1 cellular context compared by ENCODE assay signal in the genomic region with DNA sequence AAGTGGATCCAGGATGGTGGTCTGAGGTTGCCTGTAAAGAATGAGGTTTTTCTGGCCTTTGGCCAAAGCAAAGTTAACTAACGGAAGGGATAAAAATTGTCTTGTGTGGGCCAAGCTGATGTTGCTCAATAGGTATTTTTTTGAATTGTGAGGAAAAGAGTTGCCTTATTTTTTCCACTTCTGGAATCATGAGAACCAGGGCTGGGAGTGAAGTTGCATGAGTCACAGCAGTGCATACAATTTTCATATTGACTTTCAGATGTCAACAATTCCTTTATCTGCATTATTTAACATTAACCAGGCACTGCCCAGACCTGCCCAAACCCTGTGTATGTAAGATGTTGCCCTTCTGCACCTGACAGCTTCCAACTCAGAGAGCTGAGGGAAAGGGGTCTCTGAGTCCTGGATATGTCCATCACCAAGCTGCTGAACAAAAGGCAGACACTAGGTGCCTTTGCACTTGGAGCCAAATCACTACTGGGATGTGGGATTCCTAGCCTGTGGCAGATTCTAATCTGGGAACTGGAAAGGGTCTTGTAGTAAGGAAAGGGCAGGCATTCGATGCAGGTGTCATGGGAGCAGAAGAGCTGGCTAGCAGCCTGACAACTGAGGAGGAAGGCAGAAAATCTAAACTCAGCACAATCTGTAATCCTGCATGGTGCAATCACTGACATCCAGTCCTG.
TF ChIP-seq lines count a peak whose summit lies in the region.

No MANE protein-coding gene starts in this region.

TF ChIP-seq in HepG2, 621 proteins besides CTCF, POLR2A, EP300 and RAD21 (continued from another document and continues in another):
- TF ChIP-seq, protein P1, sequence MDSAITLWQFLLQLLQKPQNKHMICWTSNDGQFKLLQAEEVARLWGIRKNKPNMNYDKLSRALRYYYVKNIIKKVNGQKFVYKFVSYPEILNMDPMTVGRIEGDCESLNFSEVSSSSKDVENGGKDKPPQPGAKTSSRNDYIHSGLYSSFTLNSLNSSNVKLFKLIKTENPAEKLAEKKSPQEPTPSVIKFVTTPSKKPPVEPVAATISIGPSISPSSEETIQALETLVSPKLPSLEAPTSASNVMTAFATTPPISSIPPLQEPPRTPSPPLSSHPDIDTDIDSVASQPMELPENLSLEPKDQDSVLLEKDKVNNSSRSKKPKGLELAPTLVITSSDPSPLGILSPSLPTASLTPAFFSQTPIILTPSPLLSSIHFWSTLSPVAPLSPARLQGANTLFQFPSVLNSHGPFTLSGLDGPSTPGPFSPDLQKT (CRISPR knock-in tag; IDR thresholded peaks at IDR 0.05; ENCODE audit: borderline replicate concordance) = no peak
- TF ChIP-seq MED1 (CRISPR knock-in tag; IDR thresholded peaks at IDR 0.05) = peak; percentile 32
- TF ChIP-seq, protein P2, sequence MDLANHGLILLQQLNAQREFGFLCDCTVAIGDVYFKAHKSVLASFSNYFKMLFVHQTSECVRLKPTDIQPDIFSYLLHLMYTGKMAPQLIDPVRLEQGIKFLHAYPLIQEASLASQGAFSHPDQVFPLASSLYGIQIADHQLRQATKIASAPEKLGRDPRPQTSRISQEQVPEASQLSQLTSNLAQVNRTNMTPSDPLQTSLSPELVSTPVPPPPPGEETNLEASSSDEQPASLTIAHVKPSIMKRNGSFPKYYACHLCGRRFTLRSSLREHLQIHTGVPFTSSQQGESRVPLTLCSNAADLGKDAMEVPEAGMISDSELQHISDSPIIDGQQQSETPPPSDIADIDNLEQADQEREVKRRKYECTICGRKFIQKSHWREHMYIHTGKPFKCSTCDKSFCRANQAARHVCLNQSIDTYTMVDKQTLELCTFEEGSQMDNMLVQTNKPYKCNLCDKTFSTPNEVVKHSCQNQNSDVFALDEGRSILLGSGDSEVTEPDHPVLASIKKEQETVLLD (CRISPR knock-in tag; IDR thresholded peaks at IDR 0.05; ENCODE audit: low read depth) = no peak
- peak; percentile 73 for TF ChIP-seq SALL1 (CRISPR knock-in tag; IDR thresholded peaks at IDR 0.05)
- no peak for TF ChIP-seq KLF15 (CRISPR knock-in tag; IDR thresholded peaks at IDR 0.05; ENCODE audit: borderline replicate concordance)
- TF ChIP-seq ZKSCAN5 (CRISPR knock-in tag; IDR thresholded peaks at IDR 0.05) = no peak
- peak; percentile 90 for TF ChIP-seq GATAD2A (CRISPR knock-in tag; IDR thresholded peaks at IDR 0.05)
- TF ChIP-seq FOXJ3 (CRISPR knock-in tag; IDR thresholded peaks at IDR 0.05; ENCODE audit: borderline replicate concordance) = peak; percentile 23; the same call in 1 of the 2 replicates
- no peak for TF ChIP-seq NR2F2 (IDR thresholded peaks at IDR 0.05; ENCODE audit: borderline replicate concordance, low read depth)
- TF ChIP-seq, protein P3, sequence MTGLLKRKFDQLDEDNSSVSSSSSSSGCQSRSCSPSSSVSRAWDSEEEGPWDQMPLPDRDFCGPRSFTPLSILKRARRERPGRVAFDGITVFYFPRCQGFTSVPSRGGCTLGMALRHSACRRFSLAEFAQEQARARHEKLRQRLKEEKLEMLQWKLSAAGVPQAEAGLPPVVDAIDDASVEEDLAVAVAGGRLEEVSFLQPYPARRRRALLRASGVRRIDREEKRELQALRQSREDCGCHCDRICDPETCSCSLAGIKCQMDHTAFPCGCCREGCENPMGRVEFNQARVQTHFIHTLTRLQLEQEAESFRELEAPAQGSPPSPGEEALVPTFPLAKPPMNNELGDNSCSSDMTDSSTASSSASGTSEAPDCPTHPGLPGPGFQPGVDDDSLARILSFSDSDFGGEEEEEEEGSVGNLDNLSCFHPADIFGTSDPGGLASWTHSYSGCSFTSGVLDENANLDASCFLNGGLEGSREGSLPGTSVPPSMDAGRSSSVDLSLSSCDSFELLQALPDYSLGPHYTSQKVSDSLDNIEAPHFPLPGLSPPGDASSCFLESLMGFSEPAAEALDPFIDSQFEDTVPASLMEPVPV (CRISPR knock-in tag; IDR thresholded peaks at IDR 0.05) = 0 out of 2 replicates have a peak, but pooled peaks have one; percentile 31
- TF ChIP-seq ZNF138 (CRISPR knock-in tag; IDR thresholded peaks at IDR 0.05; ENCODE audit: low read depth) = no peak
- no peak for TF ChIP-seq TBP (CRISPR knock-in tag; IDR thresholded peaks at IDR 0.05)
- no peak for TF ChIP-seq ARNT (IDR thresholded peaks at IDR 0.05)
- TF ChIP-seq ZBTB25 (CRISPR knock-in tag; IDR thresholded peaks at IDR 0.05) = peak; percentile 35; the same call in 1 of the 2 replicates
- no peak for TF ChIP-seq SOX13 (IDR thresholded peaks at IDR 0.05)
- TF ChIP-seq SOX13 (CRISPR knock-in tag; conservative IDR thresholded peaks at IDR 0.05 in 1 of 2, IDR thresholded peaks at IDR 0.05 in 1 of 2) = peak in 1 of 2 experiments; percentile 70; a peak in 2 of 4 replicates
- peak; percentile 77; the same call in 1 of the 2 replicates for TF ChIP-seq ZNF775 (CRISPR knock-in tag; IDR thresholded peaks at IDR 0.05; ENCODE audit: borderline replicate concordance)
- TF ChIP-seq SNAI1 (CRISPR knock-in tag; IDR thresholded peaks at IDR 0.05; ENCODE audit: borderline replicate concordance) = no peak
- TF ChIP-seq ZNF281 (CRISPR knock-in tag; IDR thresholded peaks at IDR 0.05; ENCODE audit: borderline replicate concordance) = no peak
- TF ChIP-seq SCMH1 (CRISPR knock-in tag; IDR thresholded peaks at IDR 0.05; ENCODE audit: borderline replicate concordance) = no peak
- TF ChIP-seq, protein P4, sequence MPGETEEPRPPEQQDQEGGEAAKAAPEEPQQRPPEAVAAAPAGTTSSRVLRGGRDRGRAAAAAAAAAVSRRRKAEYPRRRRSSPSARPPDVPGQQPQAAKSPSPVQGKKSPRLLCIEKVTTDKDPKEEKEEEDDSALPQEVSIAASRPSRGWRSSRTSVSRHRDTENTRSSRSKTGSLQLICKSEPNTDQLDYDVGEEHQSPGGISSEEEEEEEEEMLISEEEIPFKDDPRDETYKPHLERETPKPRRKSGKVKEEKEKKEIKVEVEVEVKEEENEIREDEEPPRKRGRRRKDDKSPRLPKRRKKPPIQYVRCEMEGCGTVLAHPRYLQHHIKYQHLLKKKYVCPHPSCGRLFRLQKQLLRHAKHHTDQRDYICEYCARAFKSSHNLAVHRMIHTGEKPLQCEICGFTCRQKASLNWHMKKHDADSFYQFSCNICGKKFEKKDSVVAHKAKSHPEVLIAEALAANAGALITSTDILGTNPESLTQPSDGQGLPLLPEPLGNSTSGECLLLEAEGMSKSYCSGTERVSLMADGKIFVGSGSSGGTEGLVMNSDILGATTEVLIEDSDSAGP (CRISPR knock-in tag; IDR thresholded peaks at IDR 0.05; ENCODE audit: borderline replicate concordance) = no peak
- no peak for TF ChIP-seq ZNF7 (CRISPR knock-in tag; IDR thresholded peaks at IDR 0.05)
- 0 out of 2 replicates have a peak, but pooled peaks have one; percentile 21 for TF ChIP-seq MEIS2 (CRISPR knock-in tag; IDR thresholded peaks at IDR 0.05)
- TF ChIP-seq JARID2 (CRISPR knock-in tag; IDR thresholded peaks at IDR 0.05; ENCODE audit: insufficient replicate concordance) = peak; percentile 32
- TF ChIP-seq PBX3 (CRISPR knock-in tag; IDR thresholded peaks at IDR 0.05; ENCODE audit: borderline replicate concordance) = no peak
- no peak for TF ChIP-seq NFE2 (CRISPR knock-in tag; IDR thresholded peaks at IDR 0.05)
- TF ChIP-seq ZMYM4 (CRISPR knock-in tag; IDR thresholded peaks at IDR 0.05) = 0 out of 2 replicates have a peak, but pooled peaks have one; percentile 11
- no peak for TF ChIP-seq KDM4B (CRISPR knock-in tag; IDR thresholded peaks at IDR 0.05)
- no peak for TF ChIP-seq ZBTB21 (CRISPR knock-in tag; IDR thresholded peaks at IDR 0.05)
- no peak for TF ChIP-seq ZNF124 (CRISPR knock-in tag; IDR thresholded peaks at IDR 0.05)
- TF ChIP-seq ZFP1 (CRISPR knock-in tag; IDR thresholded peaks at IDR 0.05) = no peak
- no peak for TF ChIP-seq POLR2G (IDR thresholded peaks at IDR 0.05; ENCODE audit: low read depth, low read length)
- TF ChIP-seq ISX (CRISPR knock-in tag; conservative IDR thresholded peaks at IDR 0.05) = no peak
- 0 out of 2 replicates have a peak, but pooled peaks have one; percentile 65 for TF ChIP-seq MIER3 (CRISPR knock-in tag; IDR thresholded peaks at IDR 0.05; ENCODE audit: borderline replicate concordance)
- TF ChIP-seq FOXP1 (IDR thresholded peaks at IDR 0.05) = no peak
- TF ChIP-seq FOXP1 (CRISPR knock-in tag; IDR thresholded peaks at IDR 0.05) = peak; percentile 65
- peak; percentile 67; the same call in 1 of the 2 replicates for TF ChIP-seq FOSL1 (CRISPR knock-in tag; IDR thresholded peaks at IDR 0.05; ENCODE audit: borderline replicate concordance)
- peak; percentile 33; the same call in 1 of the 2 replicates for TF ChIP-seq ZNF331 (CRISPR knock-in tag; IDR thresholded peaks at IDR 0.05)
- no peak for TF ChIP-seq ZNF121 (CRISPR knock-in tag; IDR thresholded peaks at IDR 0.05)
- 0 out of 2 replicates have a peak, but pooled peaks have one; percentile 23 for TF ChIP-seq CREM (IDR thresholded peaks at IDR 0.05)
- no peak for TF ChIP-seq CREM (CRISPR knock-in tag; IDR thresholded peaks at IDR 0.05)
- no peak for TF ChIP-seq ETS1 (CRISPR knock-in tag; IDR thresholded peaks at IDR 0.05)
- no peak for TF ChIP-seq ZBTB37 (CRISPR knock-in tag; IDR thresholded peaks at IDR 0.05)
- no peak for TF ChIP-seq KDM3A (CRISPR knock-in tag; IDR thresholded peaks at IDR 0.05; ENCODE audit: low read depth)
- TF ChIP-seq ZFP90 (CRISPR knock-in tag; IDR thresholded peaks at IDR 0.05; ENCODE audit: borderline replicate concordance) = 0 out of 2 replicates have a peak, but pooled peaks have one; percentile 17
- TF ChIP-seq ZNF367 (CRISPR knock-in tag; IDR thresholded peaks at IDR 0.05; ENCODE audit: borderline replicate concordance) = no peak
- TF ChIP-seq, protein P5, sequence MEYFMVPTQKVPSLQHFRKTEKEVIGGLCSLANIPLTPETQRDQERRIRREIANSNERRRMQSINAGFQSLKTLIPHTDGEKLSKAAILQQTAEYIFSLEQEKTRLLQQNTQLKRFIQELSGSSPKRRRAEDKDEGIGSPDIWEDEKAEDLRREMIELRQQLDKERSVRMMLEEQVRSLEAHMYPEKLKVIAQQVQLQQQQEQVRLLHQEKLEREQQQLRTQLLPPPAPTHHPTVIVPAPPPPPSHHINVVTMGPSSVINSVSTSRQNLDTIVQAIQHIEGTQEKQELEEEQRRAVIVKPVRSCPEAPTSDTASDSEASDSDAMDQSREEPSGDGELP (IDR thresholded peaks at IDR 0.05; ENCODE audit: borderline replicate concordance, low read depth) = no peak
- no peak for TF ChIP-seq ZNF782 (CRISPR knock-in tag; IDR thresholded peaks at IDR 0.05; ENCODE audit: borderline replicate concordance)
- TF ChIP-seq ZNF713 (CRISPR knock-in tag; IDR thresholded peaks at IDR 0.05) = no peak
- no peak for TF ChIP-seq ZNF44 (CRISPR knock-in tag; IDR thresholded peaks at IDR 0.05)
- no peak for TF ChIP-seq RELA (CRISPR knock-in tag; IDR thresholded peaks at IDR 0.05)
